Comparison of ENCODE assay signal across 17 cellular contexts in the genomic region with DNA sequence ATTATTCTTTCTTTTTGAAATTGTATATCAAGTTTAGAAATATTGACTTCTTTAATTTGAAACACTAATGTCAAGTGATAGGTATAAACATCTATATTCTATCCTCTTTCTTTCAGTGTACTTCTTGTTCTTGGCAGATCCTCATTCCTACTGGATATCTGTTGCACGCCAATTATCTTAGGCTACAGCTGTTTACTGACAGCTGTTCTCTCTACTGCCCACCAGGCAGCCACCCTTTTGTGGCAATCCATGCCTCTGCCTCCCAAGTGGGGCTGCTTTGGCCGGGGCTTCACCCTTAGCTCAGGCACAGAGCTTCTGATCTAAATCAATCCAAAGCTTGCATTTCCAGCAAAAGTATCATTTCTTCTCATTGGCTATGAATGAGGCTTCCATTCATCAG.
"Had no signal": no experiment of that assay in that cellular context is flagged by ENCODE, and none has a peak within 500 bp of the region (broad histone marks: within the 10 kb centered on the region; RNA-seq: fewer than 3 reads in every experiment).

No MANE protein-coding gene starts in this region.

- H3K27ac Mint-ChIP-seq: activated naive CD4-positive, alpha-beta T cell treated with anti-CD3 and anti-CD28 coated beads, Interleukin-2, amount 50 U/mL, for 24 hours; activated T-cell treated with anti-CD3 and anti-CD28 coated beads, Interleukin-2, amount 50 U/mL, for 24 hours; immature natural killer cell; stimulated activated effector memory CD8-positive, alpha-beta T cell treated with anti-CD3 and anti-CD28 coated beads, Interleukin-12 subunit alpha, Interleukin-12 subunit beta, amount 100 ng/mL, for 72 hours; T-helper 2 cell treated with Interferon-gamma antibody and Interleukin-4, amounts not matched to agents 5 μg/mL and 100 μg/mL, for 36 hours had no signal

- H3K4me1 ChIP-seq: parathyroid adenoma, thyroid gland had no signal

- H3K9ac ChIP-seq: parathyroid adenoma had no signal

- H3K4me3 Mint-ChIP-seq: activated naive CD4-positive, alpha-beta T cell treated with anti-CD3 and anti-CD28 coated beads, Interleukin-2, amount 50 U/mL, for 24 hours; activated T-cell treated with anti-CD3 and anti-CD28 coated beads, Interleukin-2, amount 50 U/mL, for 24 hours; immature natural killer cell; stimulated activated effector memory CD8-positive, alpha-beta T cell treated with anti-CD3 and anti-CD28 coated beads, Interleukin-12 subunit alpha, Interleukin-12 subunit beta, amount 100 ng/mL, for 72 hours; T-helper 2 cell treated with Interferon-gamma antibody and Interleukin-4, amounts not matched to agents 5 μg/mL and 100 μg/mL, for 36 hours had no signal

- H3K27me3 ChIP-seq: thyroid gland had no signal

- H3K4me3 ChIP-seq: mucosa of descending colon, thyroid gland had no signal

- H3K27ac ChIP-seq: parathyroid adenoma, thyroid gland had no signal

- H3K36me3 Mint-ChIP-seq: activated naive CD4-positive, alpha-beta T cell treated with anti-CD3 and anti-CD28 coated beads, Interleukin-2, amount 50 U/mL, for 24 hours; immature natural killer cell; stimulated activated effector memory CD8-positive, alpha-beta T cell treated with anti-CD3 and anti-CD28 coated beads, Interleukin-12 subunit alpha, Interleukin-12 subunit beta, amount 100 ng/mL, for 72 hours had no signal

- H3K79me2 ChIP-seq: parathyroid adenoma had no signal

- H3K9me3 Mint-ChIP-seq: activated naive CD4-positive, alpha-beta T cell treated with anti-CD3 and anti-CD28 coated beads, Interleukin-2, amount 50 U/mL, for 24 hours; activated T-cell treated with anti-CD3 and anti-CD28 coated beads, Interleukin-2, amount 50 U/mL, for 24 hours; immature natural killer cell; neural crest cell; stimulated activated effector memory CD8-positive, alpha-beta T cell treated with anti-CD3 and anti-CD28 coated beads, Interleukin-12 subunit alpha, Interleukin-12 subunit beta, amount 100 ng/mL, for 72 hours; T-helper 2 cell treated with Interferon-gamma antibody and Interleukin-4, amounts not matched to agents 5 μg/mL and 100 μg/mL, for 36 hours had no signal

- H3K36me3 ChIP-seq: thyroid gland had no signal

- H3K9me3 ChIP-seq: mucosa of descending colon, thyroid gland had no signal

- H3K4me1 Mint-ChIP-seq: activated naive CD4-positive, alpha-beta T cell treated with anti-CD3 and anti-CD28 coated beads, Interleukin-2, amount 50 U/mL, for 24 hours; immature natural killer cell; stimulated activated effector memory CD8-positive, alpha-beta T cell treated with anti-CD3 and anti-CD28 coated beads, Interleukin-12 subunit alpha, Interleukin-12 subunit beta, amount 100 ng/mL, for 72 hours had no signal

- ATAC-seq: activated CD4-positive, CD25-positive, alpha-beta regulatory T cell treated with anti-CD3 and anti-CD28 coated beads, Interleukin-2, amount 50 U/mL, for 24 hours; esophagus mucosa; left colon; mucosa of descending colon; stimulated activated effector memory CD8-positive, alpha-beta T cell treated with anti-CD3 and anti-CD28 coated beads, Interleukin-12 subunit alpha, Interleukin-12 subunit beta, amount 100 ng/mL, for 72 hours had no signal

- H2AFZ ChIP-seq: parathyroid adenoma had no signal

- DNase-seq: activated CD4-positive, alpha-beta T cell treated with anti-CD3 and anti-CD28 coated beads, Interleukin-2, amount 50 U/mL, for 4 hours; activated effector memory CD4-positive, alpha-beta T cell treated with Interleukin-2 at 50 U/mL for 16 hours; activated T-cell treated with anti-CD3 and anti-CD28 coated beads, Interleukin-2, amount 50 U/mL, for 24 hours; immature natural killer cell; left colon; mammary epithelial cell; mucosa of descending colon; retina; small intestine; thyroid gland had no signal
